ENCODE assay signal across 10 cellular contexts in genomic region chr4:153535735-153536494, GRCh38.
A peak's percentile ranks its signal among the peaks of the same experiment; 100 is the strongest.
DNase-seq lines count a peak whose midpoint lies in the region; ATAC-seq and TF ChIP-seq lines count a peak whose summit lies in the region.
"Had no signal": no experiment of that assay in that cellular context is flagged by ENCODE, and none has a peak within 500 bp of the region (broad histone marks: within the 10 kb centered on the region; RNA-seq: fewer than 3 reads in every experiment).

No MANE protein-coding gene starts in this region.

- H3K4me1 ChIP-seq in BLaER1: peaks cover 90% of the 10 kb centered on the region
- H3K4me1 ChIP-seq in iPS DF 6.9 (ENCODE audit: control insufficient read depth, insufficient read depth, low read length): peaks cover 7% of the 10 kb centered on the region; the same call in 1 of the 2 replicates

- no peak overlapping the region for H3K9ac ChIP-seq in BLaER1

- H3K4me3 ChIP-seq in BLaER1: no peak overlapping the region
- no peak overlapping the region for H3K4me3 ChIP-seq in iPS DF 6.9 (ENCODE audit: low read length)

- H4K20me1 ChIP-seq in BLaER1: peaks cover 100% of the 10 kb centered on the region

- peak overlapping the region; percentile 65 for H3K27ac Mint-ChIP-seq in activated T-helper 1 cell treated with anti-CD3 and anti-CD28 coated beads, Interleukin-12 subunit alpha, Interleukin-12 subunit beta, Interleukin-2, Interleukin-4 antibody, amounts not matched to agents 30 ng/mL and 10 ng/mL and 1 ng/mL, durations not matched to agents 14 hours and 24 hours and 36 hours

- no CpG with 5 or more reads among the region's 7 CpGs for WGBS in iPS DF 6.9 (ENCODE audit: insufficient coverage, insufficient read length)

- H3K27ac ChIP-seq in BLaER1 (no peak overlapping the region), iPS DF 6.9 (ENCODE audit: low read length) (no peak overlapping the region)

- no peaks in the 10 kb centered on the region for H3K27me3 ChIP-seq in BLaER1
- no peaks in the 10 kb centered on the region for H3K27me3 ChIP-seq in iPS DF 6.9 (ENCODE audit: control insufficient read depth, insufficient read depth, low read length)

- H3K9me3 ChIP-seq in BLaER1: no peaks in the 10 kb centered on the region
- no peaks in the 10 kb centered on the region for H3K9me3 ChIP-seq in iPS DF 6.9 (ENCODE audit: control insufficient read depth, insufficient read depth, low read length)

- ATAC-seq in HG02763 (IDR thresholded peaks at IDR 0.05; ENCODE audit: unreplicated experiment): no peak
- no peak for ATAC-seq in HG02970 (IDR thresholded peaks at IDR 0.05; ENCODE audit: low FRiP score, unreplicated experiment)

- intact Hi-C loops in activated T-helper 1 cell treated with anti-CD3 and anti-CD28 coated beads, Interleukin-12 subunit alpha, Interleukin-12 subunit beta, Interleukin-2, Interleukin-4 antibody, amounts not matched to agents 30 ng/mL and 10 ng/mL and 1 ng/mL, durations not matched to agents 14 hours and 24 hours and 36 hours (cut with micrococcal nuclease): no loop called here

- DNase-seq in activated T-helper 1 cell treated with anti-CD3 and anti-CD28 coated beads, Interleukin-12 subunit alpha, Interleukin-12 subunit beta, Interleukin-2, Interleukin-4 antibody, amounts not matched to agents 30 ng/mL and 10 ng/mL and 1 ng/mL, durations not matched to agents 14 hours and 24 hours and 36 hours (ENCODE audit: low spot score): no peak
- DNase-seq in iPS DF 6.9 (ENCODE audit: low read depth, low spot score): peak; percentile 41
- no peak for DNase-seq in NCI-H446 treated with DMSO at 0.1 percent for 48 hours (lab: John Stamatoyannopoulos, UW)
- DNase-seq in amniotic stem cell (lab: John Stamatoyannopoulos, UW): no peak
- DNase-seq: activated CD8-positive, alpha-beta memory T cell treated with anti-CD3 and anti-CD28 coated beads, Interleukin-2, amount 50 U/mL, for 48 hours; GF-D8 had no signal

- peaks cover 37% of the 10 kb centered on the region for H3K4me1 Mint-ChIP-seq in activated T-helper 1 cell treated with anti-CD3 and anti-CD28 coated beads, Interleukin-12 subunit alpha, Interleukin-12 subunit beta, Interleukin-2, Interleukin-4 antibody, amounts not matched to agents 30 ng/mL and 10 ng/mL and 1 ng/mL, durations not matched to agents 14 hours and 24 hours and 36 hours (ENCODE audit: low read depth)

- H3K4me3 Mint-ChIP-seq in activated T-helper 1 cell treated with anti-CD3 and anti-CD28 coated beads, Interleukin-12 subunit alpha, Interleukin-12 subunit beta, Interleukin-2, Interleukin-4 antibody, amounts not matched to agents 30 ng/mL and 10 ng/mL and 1 ng/mL, durations not matched to agents 14 hours and 24 hours and 36 hours: peak overlapping the region; percentile 30

- in situ Hi-C loops in GM18951 (cut with MboI; ENCODE audit: low sequenced_read_pairs, unreplicated experiment): no loop called here

- peak overlapping the region; percentile 24; the same call in 1 of the 2 replicates for H3K4me2 ChIP-seq in BLaER1

- H3K27me3 Mint-ChIP-seq in activated T-helper 1 cell treated with anti-CD3 and anti-CD28 coated beads, Interleukin-12 subunit alpha, Interleukin-12 subunit beta, Interleukin-2, Interleukin-4 antibody, amounts not matched to agents 30 ng/mL and 10 ng/mL and 1 ng/mL, durations not matched to agents 14 hours and 24 hours and 36 hours (ENCODE audit: insufficient read depth): peaks cover 3% of the 10 kb centered on the region

- peaks cover 14% of the 10 kb centered on the region for H3K36me3 Mint-ChIP-seq in activated T-helper 1 cell treated with anti-CD3 and anti-CD28 coated beads, Interleukin-12 subunit alpha, Interleukin-12 subunit beta, Interleukin-2, Interleukin-4 antibody, amounts not matched to agents 30 ng/mL and 10 ng/mL and 1 ng/mL, durations not matched to agents 14 hours and 24 hours and 36 hours (ENCODE audit: low read depth)

- H3K36me3 ChIP-seq in BLaER1 (peaks cover 92% of the 10 kb centered on the region), iPS DF 6.9 (ENCODE audit: control insufficient read depth, insufficient read depth, low read length) (no peaks in the 10 kb centered on the region)

- peak; percentile 8 for TF ChIP-seq POLR2A in GM18951 (IDR thresholded peaks at IDR 0.05; ENCODE audit: extremely low read depth, insufficient read depth, insufficient read length)

- H3K9me3 Mint-ChIP-seq in activated T-helper 1 cell treated with anti-CD3 and anti-CD28 coated beads, Interleukin-12 subunit alpha, Interleukin-12 subunit beta, Interleukin-2, Interleukin-4 antibody, amounts not matched to agents 30 ng/mL and 10 ng/mL and 1 ng/mL, durations not matched to agents 14 hours and 24 hours and 36 hours: no peaks in the 10 kb centered on the region
